ENCODE assay signal across 15 cellular contexts in genomic region chr1:67575861-67576260, GRCh38.
DNase-seq lines count a peak whose midpoint lies in the region; FAIRE-seq and TF ChIP-seq lines count a peak whose summit lies in the region.
"Had no signal": no experiment of that assay in that cellular context is flagged by ENCODE, and none has a peak within 500 bp of the region (broad histone marks: within the 10 kb centered on the region; RNA-seq: fewer than 3 reads in every experiment).

No MANE protein-coding gene starts in this region.

- H3K4me1 Mint-ChIP-seq in activated naive CD4-positive, alpha-beta T cell treated with anti-CD3 and anti-CD28 coated beads for 36 hours (ENCODE audit: low read depth), result no peaks in the 10 kb centered on the region

- no peaks in the 10 kb centered on the region for H3K36me3 ChIP-seq in endothelial cell of umbilical vein (ENCODE audit: control insufficient read depth in 2 of 2, extremely low read depth in 1 of 2, insufficient read depth in 2 of 2, low read length in 2 of 2)
- no peaks in the 10 kb centered on the region for H3K36me3 ChIP-seq in osteoblast (ENCODE audit: insufficient read depth, low read length)

- BruUV-seq in endothelial cell of umbilical vein (replicated peaks; lab: Mats Ljungman, UMichigan), result no TSS peak

- dilution Hi-C loops in endothelial cell of umbilical vein (cut with MboI; ENCODE audit: extremely low pct_ligation_motif_present, low sequenced_read_pairs), result no loop called here

- POLR2A ChIA-PET in endothelial cell of umbilical vein (lab: Charles Lee), result no interaction called here

- CTCF ChIA-PET in endothelial cell of umbilical vein (lab: Charles Lee), result no interaction called here
- CTCF ChIA-PET in activated naive CD4-positive, alpha-beta T cell treated with anti-CD3 and anti-CD28 coated beads for 36 hours (lab: Charles Lee), result no interaction called here

- H3K27me3 ChIP-seq in endothelial cell of umbilical vein (ENCODE audit: control insufficient read depth in 2 of 2, insufficient read depth in 2 of 2, low read length in 2 of 2) (no peaks in the 10 kb centered on the region), osteoblast (ENCODE audit: insufficient read depth, low read length) (no peaks in the 10 kb centered on the region)

- H4K20me1 ChIP-seq in endothelial cell of umbilical vein (replicated peaks; ENCODE audit: control insufficient read depth, extremely low read depth, insufficient read depth, low read length) (no peaks in the 10 kb centered on the region), osteoblast (ENCODE audit: insufficient read depth, low read length) (no peaks in the 10 kb centered on the region)

- H2AFZ ChIP-seq in endothelial cell of umbilical vein (ENCODE audit: low read depth, low read length), result no peak overlapping the region
- no peak overlapping the region for H2AFZ ChIP-seq in osteoblast (ENCODE audit: low read length)

- H3K4me1 ChIP-seq in endothelial cell of umbilical vein (ENCODE audit: control insufficient read depth, extremely low read depth, insufficient read depth, low read length) (peaks cover under 1% of the 10 kb centered on the region), osteoblast (ENCODE audit: insufficient read depth, low read length) (peaks cover 26% of the 10 kb centered on the region)

- no peak overlapping the region for H3K4me3 Mint-ChIP-seq in activated naive CD4-positive, alpha-beta T cell treated with anti-CD3 and anti-CD28 coated beads for 36 hours
- H3K4me3 Mint-ChIP-seq: CD4-positive, alpha-beta T cell; effector memory CD8-positive, alpha-beta T cell had no signal

- TF ChIP-seq POLR2A in endothelial cell of umbilical vein (IDR thresholded peaks at IDR 0.05; ENCODE audit: low read depth, low read length), result no peak

- H3K4me3 ChIP-seq in endothelial cell of umbilical vein (replicated peaks in 1 of 3; ENCODE audit: insufficient read depth in 1 of 3, low read depth in 1 of 3, low read length in 3 of 3) (no peak overlapping the region), osteoblast (ENCODE audit: insufficient read depth, low read length) (no peak overlapping the region)
- H3K4me3 ChIP-seq: SK-N-MC had no signal

- no peak overlapping the region for H3K27ac Mint-ChIP-seq in activated naive CD4-positive, alpha-beta T cell treated with anti-CD3 and anti-CD28 coated beads for 36 hours
- H3K27ac Mint-ChIP-seq: CD4-positive, alpha-beta T cell; effector memory CD8-positive, alpha-beta T cell had no signal

- peak; percentile 88 for DNase-seq in DMS 273 (lab: John Stamatoyannopoulos, UW; ENCODE audit: unreplicated experiment)
- DNase-seq in NCI-H226, result peak; percentile 81
- DNase-seq in endothelial cell of umbilical vein (ENCODE audit: low read depth, low spot score), result peak; percentile 54
- DNase-seq in osteoblast (ENCODE audit: insufficient read length, low spot score, missing footprints), result peak; percentile 82
- no peak for DNase-seq in cortex of kidney (lab: John Stamatoyannopoulos, UW)
- DNase-seq in activated naive CD4-positive, alpha-beta T cell treated with anti-CD3 and anti-CD28 coated beads for 36 hours, result no peak
- no peak for DNase-seq in activated effector memory CD4-positive, alpha-beta T cell treated with Interleukin-2 at 50 U/mL for 16 hours
- no peak for DNase-seq in D721Med (ENCODE audit: insufficient read length, low spot score)
- DNase-seq: CD4-positive, alpha-beta T cell; effector memory CD8-positive, alpha-beta T cell; NCI-H1694 treated with DMSO at 0.1 percent for 48 hours; NCI-H748 treated with DMSO at 0.1 percent for 48 hours; stimulated activated CD4-positive, alpha-beta T cell treated with anti-CD3 and anti-CD28 coated beads, Interleukin-4, amount 100 ng/mL, for 24 hours; stimulated activated naive CD4-positive, alpha-beta T cell treated with Interleukin-2 at 50 U/mL for 16 hours had no signal

- H3K9me3 Mint-ChIP-seq in activated naive CD4-positive, alpha-beta T cell treated with anti-CD3 and anti-CD28 coated beads for 36 hours, result no peaks in the 10 kb centered on the region
- H3K9me3 Mint-ChIP-seq: CD4-positive, alpha-beta T cell; effector memory CD8-positive, alpha-beta T cell had no signal

- no peaks in the 10 kb centered on the region for H3K9me3 ChIP-seq in endothelial cell of umbilical vein (replicated peaks; ENCODE audit: control insufficient read depth, insufficient read depth, low read length)
- H3K9me3 ChIP-seq in osteoblast (ENCODE audit: low read depth, low read length), result no peaks in the 10 kb centered on the region

- FAIRE-seq in endothelial cell of umbilical vein (lab: Jason Lieb, UNC) (no peak), D721Med (lab: Jason Lieb, UNC) (no peak)

- intact Hi-C loops in endothelial cell of umbilical vein (cut with micrococcal nuclease), result no loop called here
- intact Hi-C loops in activated naive CD4-positive, alpha-beta T cell treated with anti-CD3 and anti-CD28 coated beads for 36 hours (cut with micrococcal nuclease), result no loop called here

- H3K79me2 ChIP-seq in endothelial cell of umbilical vein (ENCODE audit: control insufficient read depth, insufficient read depth, low read length), result no peaks in the 10 kb centered on the region
- H3K79me2 ChIP-seq in osteoblast (ENCODE audit: insufficient read depth, low read length), result no peaks in the 10 kb centered on the region

- H3K9me1 ChIP-seq in endothelial cell of umbilical vein (replicated peaks; ENCODE audit: control insufficient read depth, extremely low read depth, insufficient read depth, low read length), result no peaks in the 10 kb centered on the region

- no peaks in the 10 kb centered on the region for H3K27me3 Mint-ChIP-seq in activated naive CD4-positive, alpha-beta T cell treated with anti-CD3 and anti-CD28 coated beads for 36 hours (ENCODE audit: low read depth)
- H3K27me3 Mint-ChIP-seq: CD4-positive, alpha-beta T cell had no signal

- no peaks in the 10 kb centered on the region for H3K36me3 Mint-ChIP-seq in activated naive CD4-positive, alpha-beta T cell treated with anti-CD3 and anti-CD28 coated beads for 36 hours (ENCODE audit: low read depth)

- no peak overlapping the region for H3K27ac ChIP-seq in endothelial cell of umbilical vein (ENCODE audit: insufficient read depth, low read depth, low read length)
- H3K27ac ChIP-seq in osteoblast (ENCODE audit: low read depth, low read length), result peak overlapping the region; percentile 9
- H3K27ac ChIP-seq: SK-N-MC had no signal

- no peak overlapping the region for H3K9ac ChIP-seq in endothelial cell of umbilical vein (replicated peaks; ENCODE audit: extremely low read depth, insufficient read depth, low read length)

- TF ChIP-seq CTCF in endothelial cell of umbilical vein (IDR thresholded peaks at IDR 0.05; ENCODE audit: extremely low read depth in 1 of 2, insufficient read depth in 1 of 2, low read depth in 1 of 2, low read length in 2 of 2) (no peak), osteoblast (IDR thresholded peaks at IDR 0.05; ENCODE audit: extremely low read depth, low read depth, low read length) (no peak), D721Med (IDR thresholded peaks at IDR 0.05; ENCODE audit: insufficient read depth, missing control alignments) (no peak)

- H3K4me2 ChIP-seq in endothelial cell of umbilical vein (ENCODE audit: insufficient read depth, low read length) (no peak overlapping the region), osteoblast (ENCODE audit: insufficient read depth, low read length) (no peak overlapping the region)

TF ChIP-seq in endothelial cell of umbilical vein, 7 proteins besides CTCF, POLR2A, EP300 and RAD21:
- no peak for TF ChIP-seq FOS (IDR thresholded peaks at IDR 0.05; ENCODE audit: borderline replicate concordance, insufficient read depth, low read length)
- TF ChIP-seq EZH2 (IDR thresholded peaks at IDR 0.05; ENCODE audit: borderline replicate concordance, low read depth, low read length, severe bottlenecking), result no peak
- TF ChIP-seq POLR2AphosphoS5 (IDR thresholded peaks at IDR 0.05; ENCODE audit: insufficient read depth, low read depth, low read length), result no peak
- TF ChIP-seq JUN (IDR thresholded peaks at IDR 0.05; ENCODE audit: borderline replicate concordance, insufficient read depth, insufficient read length, low read depth), result no peak
- TF ChIP-seq GATA2 (IDR thresholded peaks at IDR 0.05; ENCODE audit: insufficient read depth, insufficient read length, low read depth, low read length), result no peak
- no peak for TF ChIP-seq MAX (IDR thresholded peaks at IDR 0.05; ENCODE audit: insufficient read depth, insufficient read length)
- no peak for TF ChIP-seq MYC (IDR thresholded peaks at IDR 0.05; ENCODE audit: low read depth, low read length)

Comparison
In these comparisons a context has a peak if more than half of its experiments do, and no peak if none do; other contexts are left out.
1. DNase-seq: peak in DMS 273 (single experiment), NCI-H226 (single experiment), endothelial cell of umbilical vein (single experiment) and osteoblast (single experiment); none in cortex of kidney (single experiment), activated naive CD4-positive, alpha-beta T cell treated with anti-CD3 and anti-CD28 coated beads for 36 hours (single experiment), activated effector memory CD4-positive, alpha-beta T cell treated with Interleukin-2 at 50 U/mL for 16 hours (single experiment) and D721Med (single experiment).